24 cellular contexts compared by ENCODE assay signal in the genomic region with DNA sequence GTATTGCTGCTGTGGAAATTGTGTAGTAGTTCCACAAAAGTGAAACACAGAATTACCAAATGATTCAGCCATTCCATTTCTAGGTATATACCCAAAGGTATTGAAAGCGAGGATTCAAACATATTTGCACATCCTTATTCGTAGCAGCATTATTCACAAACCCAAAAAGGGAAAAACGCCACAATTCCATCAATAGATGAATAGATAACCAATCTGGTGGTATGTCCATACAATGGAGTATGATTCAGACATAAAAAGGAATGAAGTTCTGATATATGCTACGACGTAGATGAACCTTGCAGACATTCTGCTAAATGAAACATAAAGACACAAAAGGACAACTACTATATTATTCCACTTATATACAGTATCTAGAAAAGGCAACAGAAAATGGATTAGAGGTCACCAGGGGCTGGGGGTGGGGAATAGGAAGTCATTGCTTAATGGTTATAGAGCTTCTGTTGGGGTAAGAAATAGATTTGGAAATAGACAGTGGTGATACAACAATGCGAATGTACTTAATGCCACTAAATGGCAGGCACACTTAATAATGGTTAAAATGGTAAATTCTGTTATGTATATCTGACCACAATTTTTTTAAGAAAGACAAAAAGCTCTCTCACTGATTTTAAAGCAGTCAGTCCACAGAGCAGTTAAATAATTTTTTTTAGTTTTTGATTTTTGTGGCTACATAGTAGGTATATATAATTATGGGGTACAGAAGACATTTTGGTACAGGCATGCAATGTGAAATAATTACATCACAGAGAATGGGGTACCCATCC.
"Had no signal": no experiment of that assay in that cellular context is flagged by ENCODE, and none has a peak within 500 bp of the region (broad histone marks: within the 10 kb centered on the region; RNA-seq: fewer than 3 reads in every experiment).

No MANE protein-coding gene starts in this region.

- H3K4me3 ChIP-seq: colonic mucosa, esophagus squamous epithelium, gastrocnemius medialis, heart right ventricle, left lung, lower lobe of right lung, mucosa of descending colon had no signal

- H3K36me3 ChIP-seq: colonic mucosa, esophagus squamous epithelium, gastrocnemius medialis, heart right ventricle, left lung, lower lobe of right lung had no signal

- H3K9me3 ChIP-seq: colonic mucosa, esophagus squamous epithelium, gastrocnemius medialis, heart right ventricle, left lung, lower lobe of right lung, mucosa of descending colon had no signal

- DNase-seq: colonic mucosa; cortex of kidney; effector CD4-positive, alpha-beta T cell; effector memory CD4-positive, alpha-beta T cell; erythroblast; esophagus squamous epithelium; foreskin fibroblast; foreskin melanocyte; gastrocnemius medialis; glutamatergic neuron; head of caudate nucleus; heart right ventricle; hippocampal formation; left cardiac atrium; left lung; left ventricle myocardium superior; lower lobe of right lung; mesenchymal stem cell; mucosa of descending colon; naive B cell had no signal

- H3K36me3 Mint-ChIP-seq: mesothelial cell of epicardium, naive B cell had no signal

- H3K4me1 Mint-ChIP-seq: naive B cell had no signal

- H3K27ac ChIP-seq: colonic mucosa, epithelial cell of prostate, esophagus squamous epithelium, gastrocnemius medialis, heart right ventricle, left lung, lower lobe of right lung had no signal

- H3K27me3 ChIP-seq: colonic mucosa, esophagus squamous epithelium, gastrocnemius medialis, heart right ventricle, left lung had no signal

- H3K4me3 Mint-ChIP-seq: dendritic cell treated with granulocyte-macrophage colony-stimulating factor and Interleukin-4, amounts not matched to agents 40 ng/mL and 50 ng/mL, for 4 days; mesothelial cell of epicardium; naive B cell had no signal

- H3K27ac Mint-ChIP-seq: dendritic cell treated with granulocyte-macrophage colony-stimulating factor and Interleukin-4, amounts not matched to agents 40 ng/mL and 50 ng/mL, for 4 days; mesothelial cell of epicardium; naive B cell had no signal

- H3K4me1 ChIP-seq: colonic mucosa, esophagus squamous epithelium, gastrocnemius medialis, left lung, lower lobe of right lung had no signal

- ATAC-seq: esophagus mucosa, gastrocnemius medialis, heart right ventricle, left cardiac atrium, left lung, left ventricle myocardium superior, lower lobe of right lung, mucosa of descending colon had no signal

- H3K9me3 Mint-ChIP-seq: dendritic cell treated with granulocyte-macrophage colony-stimulating factor and Interleukin-4, amounts not matched to agents 40 ng/mL and 50 ng/mL, for 4 days had no signal
